Comparison of ENCODE assay signal across 21 cellular contexts in the genomic region with DNA sequence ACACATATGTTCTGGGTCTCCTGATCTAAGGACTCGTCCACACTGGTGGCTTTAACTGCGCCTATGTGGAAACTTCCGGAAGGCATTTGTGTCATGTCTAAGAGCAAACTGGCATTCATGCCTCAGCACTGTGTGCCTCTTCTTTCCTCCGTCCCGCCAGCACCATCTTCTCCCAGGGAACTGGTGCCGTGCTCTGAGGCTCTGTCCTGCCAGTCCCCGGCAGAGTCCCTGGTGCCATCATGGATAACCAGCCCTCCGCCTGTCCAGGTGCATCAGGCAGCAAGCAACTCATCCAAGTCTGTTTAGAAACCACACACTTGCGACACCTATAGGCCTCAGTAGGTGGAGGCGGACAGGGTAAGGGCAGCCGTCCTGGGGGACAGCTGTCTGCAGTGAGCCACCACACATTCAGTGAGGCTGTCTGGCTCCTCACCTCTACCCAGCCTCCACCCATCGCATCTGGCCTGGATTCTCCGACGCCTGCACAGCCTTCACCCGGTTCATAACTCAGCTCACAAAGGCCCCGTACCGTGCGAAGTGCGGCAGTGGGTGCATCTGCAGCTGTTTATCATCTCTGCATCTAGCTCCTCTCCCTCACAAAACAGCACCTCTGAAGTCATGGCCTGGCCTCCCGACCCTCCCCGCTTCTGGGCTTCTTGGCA.
DNase-seq lines count a peak whose midpoint lies in the region; ATAC-seq, FAIRE-seq and TF ChIP-seq lines count a peak whose summit lies in the region.
"Had no signal": no experiment of that assay in that cellular context is flagged by ENCODE, and none has a peak within 500 bp of the region (broad histone marks: within the 10 kb centered on the region; RNA-seq: fewer than 3 reads in every experiment).

No MANE protein-coding gene starts in this region.

- no peak overlapping the region for H3K4me3 ChIP-seq in parathyroid adenoma (ENCODE audit: low read depth, low read length)
- no peak overlapping the region for H3K4me3 ChIP-seq in smooth muscle cell
- H3K4me3 ChIP-seq: body of pancreas, gastrocnemius medialis, lung, tibial artery had no signal

- H3K4me1 ChIP-seq in parathyroid adenoma (peaks cover 15% of the 10 kb centered on the region), smooth muscle cell (ENCODE audit: low read depth) (peaks cover 1% of the 10 kb centered on the region)
- H3K4me1 ChIP-seq: body of pancreas had no signal

- H3F3A ChIP-seq in smooth muscle cell (ENCODE audit: low read depth), result no peaks in the 10 kb centered on the region

- H3K27ac ChIP-seq in cingulate gyrus (ENCODE audit: low read depth, low read length) (peak overlapping the region; percentile 8), parathyroid adenoma (peak overlapping the region; percentile 29), smooth muscle cell (ENCODE audit: low read depth) (no peak overlapping the region)
- H3K27ac ChIP-seq: body of pancreas, tibial artery had no signal

- H3K9me3 ChIP-seq in parathyroid adenoma (ENCODE audit: control insufficient read depth, low read length) (no peaks in the 10 kb centered on the region), smooth muscle cell (replicated peaks; ENCODE audit: low read depth) (no peaks in the 10 kb centered on the region)
- H3K9me3 ChIP-seq: body of pancreas, gastrocnemius medialis, tibial artery had no signal

- no peaks in the 10 kb centered on the region for H3K27me3 ChIP-seq in parathyroid adenoma (ENCODE audit: control insufficient read depth, insufficient read depth, low read length)
- no peaks in the 10 kb centered on the region for H3K27me3 ChIP-seq in smooth muscle cell (ENCODE audit: low read depth)
- H3K27me3 ChIP-seq: body of pancreas, gastrocnemius medialis, tibial artery had no signal

- no peak for ATAC-seq in GM19397 (IDR thresholded peaks at IDR 0.05; ENCODE audit: unreplicated experiment)
- ATAC-seq: body of pancreas; naive thymus-derived CD8-positive, alpha-beta T cell; stimulated activated naive B cell treated with anti-CD40 and anti-IgM and Interleukin-4, amounts not matched to agents 10 μg/mL and 1 μg/mL and 100 μg/mL, for 72 hours had no signal

- peaks cover 100% of the 10 kb centered on the region for H4K20me1 ChIP-seq in smooth muscle cell (ENCODE audit: low read depth)

- WGBS in smooth muscle cell (ENCODE audit: low lambda C conversion rate), result 93% methylated on average over 21 of the region's 21 CpGs

- H2AFZ ChIP-seq in parathyroid adenoma (peak overlapping the region; percentile 2), smooth muscle cell (ENCODE audit: low read depth) (no peak overlapping the region)

- H3K9ac ChIP-seq in parathyroid adenoma (no peak overlapping the region), smooth muscle cell (ENCODE audit: low read depth) (no peak overlapping the region)

- H3K4me2 ChIP-seq in parathyroid adenoma (ENCODE audit: low read length), result no peak overlapping the region
- no peak overlapping the region for H3K4me2 ChIP-seq in smooth muscle cell

- no peak for TF ChIP-seq POLR2A in GM12891 (IDR thresholded peaks at IDR 0.05; ENCODE audit: low read depth, low read length)

- no peaks in the 10 kb centered on the region for H3K36me3 ChIP-seq in parathyroid adenoma (ENCODE audit: control insufficient read depth, insufficient read depth, low read length)
- H3K36me3 ChIP-seq in smooth muscle cell (ENCODE audit: low read depth), result no peaks in the 10 kb centered on the region
- H3K36me3 ChIP-seq: gastrocnemius medialis, tibial artery had no signal

- TF ChIP-seq CTCF in parathyroid adenoma (IDR thresholded peaks at IDR 0.05) (peak; percentile 27), smooth muscle cell (IDR thresholded peaks at IDR 0.05; ENCODE audit: borderline replicate concordance, insufficient read depth, poor library complexity, severe bottlenecking) (no peak)

- H3K79me2 ChIP-seq in parathyroid adenoma, result peaks cover 24% of the 10 kb centered on the region
- peaks cover 72% of the 10 kb centered on the region for H3K79me2 ChIP-seq in smooth muscle cell (ENCODE audit: low read depth)

- FAIRE-seq in GM12891 (lab: Jason Lieb, UNC), result peak; percentile 20
- FAIRE-seq: G401.6, H54 had no signal

- DNase-seq in GM12891 (ENCODE audit: insufficient read length, low spot score) (no peak), HuH-7.5 (ENCODE audit: low spot score) (peak; percentile 34), HPDE6-E6E7 (ENCODE audit: extremely low spot score) (no peak), smooth muscle cell (lab: John Stamatoyannopoulos, UW; ENCODE audit: unreplicated experiment) (no peak)
- DNase-seq: activated CD4-positive, alpha-beta T cell treated with anti-CD3 and anti-CD28 coated beads, Interleukin-2, amount 50 U/mL, for 4 hours; activated naive CD4-positive, alpha-beta T cell treated with anti-CD3 and anti-CD28 coated beads, Interleukin-2, amount 10 ng/mL, durations not matched to agents 7 days and 5 days; Calu3; erythroblast; gastrocnemius medialis; naive thymus-derived CD8-positive, alpha-beta T cell; NCI-H1694 treated with DMSO at 0.1 percent for 48 hours; NCI-H524; stimulated activated naive B cell treated with anti-CD40 and anti-IgM and Interleukin-4, amounts not matched to agents 10 μg/mL and 1 μg/mL and 100 μg/mL, for 72 hours had no signal

TF ChIP-seq in GM12891, 5 proteins besides CTCF, POLR2A, EP300 and RAD21:
- TF ChIP-seq PAX5 (IDR thresholded peaks at IDR 0.05; ENCODE audit: insufficient read depth, low read length, severe bottlenecking), result no peak
